Comparison of ENCODE assay signal across 16 cellular contexts in genomic region chr5:34622046-34622435, GRCh38. TPM values are rescaled to one million over a fixed set of nuclear protein-coding genes. Genes with fewer than 3 reads are reported as not detected.
DNase-seq lines count a peak whose midpoint lies in the region; ATAC-seq and TF ChIP-seq lines count a peak whose summit lies in the region.
"Had no signal": no experiment of that assay in that cellular context is flagged by ENCODE, and none has a peak within 500 bp of the region (broad histone marks: within the 10 kb centered on the region; RNA-seq: fewer than 3 reads in every experiment).

No MANE protein-coding gene starts in this region.

- WGBS in esophagus squamous epithelium, 2 donors: 10 to 17% methylated on average over 1 of the region's 1 CpG
- 61 to 74% methylated on average over 1 of the region's 1 CpG for WGBS in body of pancreas, 2 donors

- TF ChIP-seq POLR2A in esophagus squamous epithelium (IDR thresholded peaks at IDR 0.05) (no peak), gastrocnemius medialis (IDR thresholded peaks at IDR 0.05) (no peak), body of pancreas (IDR thresholded peaks at IDR 0.05) (no peak)

- ATAC-seq in gastrocnemius medialis: no peak
- ATAC-seq in body of pancreas: no peak

- H3K9me3 ChIP-seq in esophagus squamous epithelium: no peaks in the 10 kb centered on the region
- no peaks in the 10 kb centered on the region for H3K9me3 ChIP-seq in parathyroid adenoma (ENCODE audit: control insufficient read depth, low read length)
- no peaks in the 10 kb centered on the region for H3K9me3 ChIP-seq in gastrocnemius medialis
- no peaks in the 10 kb centered on the region for H3K9me3 ChIP-seq in body of pancreas
- H3K9me3 ChIP-seq in CD4-positive, alpha-beta memory T cell (ENCODE audit: control insufficient read depth in 1 of 2, low read length in 2 of 2): no peaks in the 10 kb centered on the region
- H3K9me3 ChIP-seq in A673 (ENCODE audit: low read depth, low read length, poor library complexity, severe bottlenecking): no peaks in the 10 kb centered on the region

- H3K4me1 ChIP-seq in esophagus squamous epithelium: peaks cover 0 to 11% (median 0%) of the 10 kb centered on the region in 3 donors
- no peaks in the 10 kb centered on the region for H3K4me1 ChIP-seq in parathyroid adenoma
- H3K4me1 ChIP-seq in gastrocnemius medialis: no peaks in the 10 kb centered on the region
- peaks cover 3% of the 10 kb centered on the region for H3K4me1 ChIP-seq in body of pancreas
- no peaks in the 10 kb centered on the region for H3K4me1 ChIP-seq in CD4-positive, alpha-beta memory T cell (ENCODE audit: insufficient read depth, low read length)
- H3K4me1 ChIP-seq in A673 (ENCODE audit: insufficient read depth, low read length, poor library complexity, severe bottlenecking): no peaks in the 10 kb centered on the region

- H3K4me3 ChIP-seq in esophagus squamous epithelium: no peak overlapping the region
- H3K4me3 ChIP-seq in parathyroid adenoma (ENCODE audit: low read depth, low read length): no peak overlapping the region
- H3K4me3 ChIP-seq in gastrocnemius medialis: no peak overlapping the region
- no peak overlapping the region for H3K4me3 ChIP-seq in body of pancreas
- no peak overlapping the region for H3K4me3 ChIP-seq in CD4-positive, alpha-beta memory T cell (ENCODE audit: low read length in 2 of 2)
- no peak overlapping the region for H3K4me3 ChIP-seq in A673 (ENCODE audit: low read depth, low read length, poor library complexity, severe bottlenecking)

- in situ Hi-C loops in gastrocnemius medialis (cut with MboI; ENCODE audit: low sequenced_read_pairs in 4 of 4): no loop called here

- POLR2A ChIA-PET in CD4-positive, alpha-beta memory T cell (lab: Charles Lee; ENCODE audit: partially characterized antibody): no interaction called here
- POLR2A ChIA-PET in A673 (lab: Charles Lee; ENCODE audit: low non-redundant PET): no interaction called here

- H3K9ac ChIP-seq in parathyroid adenoma: no peak overlapping the region

- H3K27ac ChIP-seq in esophagus squamous epithelium: peak overlapping the region in 3 of 4 donors; percentile 25 to 43 (median 35)
- peak overlapping the region; percentile 22 for H3K27ac ChIP-seq in parathyroid adenoma
- no peak overlapping the region for H3K27ac ChIP-seq in gastrocnemius medialis
- H3K27ac ChIP-seq in body of pancreas: no peak overlapping the region
- no peak overlapping the region for H3K27ac ChIP-seq in CD4-positive, alpha-beta memory T cell (ENCODE audit: low read depth, low read length)
- no peak overlapping the region for H3K27ac ChIP-seq in A673 (ENCODE audit: low read depth, low read length, poor library complexity, severe bottlenecking)
- H3K27ac ChIP-seq: C4-2B had no signal

- intact Hi-C loops in esophagus squamous epithelium (cut with DNase I): no loop called here
- intact Hi-C loops in gastrocnemius medialis (cut with DNase I; ENCODE audit: low total_unique reads): no loop called here
- intact Hi-C loops in body of pancreas (cut with DNase I): no loop called here
- intact Hi-C loops in CD4-positive, alpha-beta memory T cell (cut with micrococcal nuclease): no loop called here
- intact Hi-C loops in A673 (cut with micrococcal nuclease; ENCODE audit: unreplicated experiment): loop anchor here (1.0 kb wide), 1 partner anchor 47 kb away; no protein-coding TSS in a partner anchor

- H3K27ac Mint-ChIP-seq in activated naive CD8-positive, alpha-beta T cell: peak overlapping the region; percentile 23
- H3K27ac Mint-ChIP-seq in CD4-positive, alpha-beta memory T cell: no peak overlapping the region
- H3K27ac Mint-ChIP-seq: activated CD4-positive, alpha-beta T cell treated with anti-CD3 and anti-CD28 coated beads for 36 hours; naive B cell had no signal

- no TSS peak for BruUV-seq in A673 (replicated peaks; lab: Mats Ljungman, UMichigan)

- no peaks in the 10 kb centered on the region for H3K9me3 Mint-ChIP-seq in activated naive CD8-positive, alpha-beta T cell (ENCODE audit: low read depth)
- H3K9me3 Mint-ChIP-seq in CD4-positive, alpha-beta memory T cell: no peaks in the 10 kb centered on the region

- no peaks in the 10 kb centered on the region for H3K36me3 Mint-ChIP-seq in activated naive CD8-positive, alpha-beta T cell
- no peaks in the 10 kb centered on the region for H3K36me3 Mint-ChIP-seq in CD4-positive, alpha-beta memory T cell
- H3K36me3 Mint-ChIP-seq: naive B cell had no signal

- DNase-seq in EH (ENCODE audit: low read depth) (peak; percentile 74), esophagus squamous epithelium (lab: John Stamatoyannopoulos, UW) (no peak), gastrocnemius medialis (no peak), body of pancreas (no peak), A673 (ENCODE audit: low spot score) (no peak)
- DNase-seq in CD4-positive, alpha-beta memory T cell: no peak
- DNase-seq: activated CD4-positive, alpha-beta T cell treated with anti-CD3 and anti-CD28 coated beads for 36 hours; DMS53; Kasumi-1; naive B cell; NCI-H146; NCI-H345; SIG-M5 had no signal

- peak overlapping the region; percentile 47 for H2AFZ ChIP-seq in parathyroid adenoma

- peaks cover 2% of the 10 kb centered on the region for H3K4me1 Mint-ChIP-seq in activated naive CD8-positive, alpha-beta T cell (ENCODE audit: low read depth)
- no peaks in the 10 kb centered on the region for H3K4me1 Mint-ChIP-seq in CD4-positive, alpha-beta memory T cell
- H3K4me1 Mint-ChIP-seq: naive B cell had no signal

- H3K36me3 ChIP-seq in esophagus squamous epithelium (no peaks in the 10 kb centered on the region), parathyroid adenoma (ENCODE audit: control insufficient read depth, insufficient read depth, low read length) (no peaks in the 10 kb centered on the region), gastrocnemius medialis (no peaks in the 10 kb centered on the region), body of pancreas (replicated peaks in 1 of 2; ENCODE audit: insufficient read depth in 1 of 2, low read depth in 2 of 2) (no peaks in the 10 kb centered on the region), A673 (ENCODE audit: insufficient read depth, low read length, poor library complexity, severe bottlenecking) (no peaks in the 10 kb centered on the region)
- H3K36me3 ChIP-seq in CD4-positive, alpha-beta memory T cell (ENCODE audit: insufficient read depth, low read length): no peaks in the 10 kb centered on the region

- H3K4me2 ChIP-seq in parathyroid adenoma (ENCODE audit: low read length): no peak overlapping the region

- no peak overlapping the region for H3K4me3 Mint-ChIP-seq in activated naive CD8-positive, alpha-beta T cell
- no peak overlapping the region for H3K4me3 Mint-ChIP-seq in CD4-positive, alpha-beta memory T cell
- H3K4me3 Mint-ChIP-seq: activated CD4-positive, alpha-beta T cell treated with anti-CD3 and anti-CD28 coated beads for 36 hours had no signal

- peaks cover 12% of the 10 kb centered on the region for H3K27me3 Mint-ChIP-seq in activated naive CD8-positive, alpha-beta T cell
- peaks cover 0 to 12% of the 10 kb centered on the region in 2 donors for H3K27me3 Mint-ChIP-seq in CD4-positive, alpha-beta memory T cell

- TF ChIP-seq CTCF in esophagus squamous epithelium (IDR thresholded peaks at IDR 0.05) (no peak), parathyroid adenoma (IDR thresholded peaks at IDR 0.05) (no peak), gastrocnemius medialis (IDR thresholded peaks at IDR 0.05 in 4 of 5, conservative IDR thresholded peaks at IDR 0.05 in 1 of 5) (no peak), body of pancreas (IDR thresholded peaks at IDR 0.05) (no peak), A673 (conservative IDR thresholded peaks at IDR 0.05; ENCODE audit: low read depth, low read length) (no peak)

- no peaks in the 10 kb centered on the region for H3K79me2 ChIP-seq in parathyroid adenoma

- H3K27me3 ChIP-seq in esophagus squamous epithelium (no peaks in the 10 kb centered on the region), parathyroid adenoma (ENCODE audit: control insufficient read depth, insufficient read depth, low read length) (no peaks in the 10 kb centered on the region), gastrocnemius medialis (no peaks in the 10 kb centered on the region), body of pancreas (no peaks in the 10 kb centered on the region), A673 (replicated peaks; ENCODE audit: insufficient read depth, low read depth, low read length, poor library complexity) (no peaks in the 10 kb centered on the region)
- H3K27me3 ChIP-seq in CD4-positive, alpha-beta memory T cell (ENCODE audit: insufficient read depth, low read length): no peaks in the 10 kb centered on the region

- CTCF ChIA-PET in CD4-positive, alpha-beta memory T cell (lab: Charles Lee; ENCODE audit: partially characterized antibody): interaction anchor here (1.2 kb wide), 1 partner anchor 10 kb away, joined by 3 read pairs; no protein-coding TSS in a partner anchor
- CTCF ChIA-PET in A673 (lab: Charles Lee): no interaction called here

RNA-seq across cellular contexts. Expression of gene RAI14, which starts 34.1 kb away (rescaled TPM):
- 10 to 100 TPM in 1 of 4 donors, 1 to 10 TPM in 3; 5.2 to 18.7 (median 9.0) TPM for total RNA-seq in esophagus squamous epithelium
- total RNA-seq in gastrocnemius medialis: 1 to 10 TPM; 1.1 to 3.6 (median 1.7) TPM
- total RNA-seq in body of pancreas: 10 to 100 TPM; 25.7 to 27.5 TPM
- total RNA-seq in CD4-positive, alpha-beta memory T cell: 1 to 10 TPM; 1.9 to 2.6 TPM
- 1 to 10 TPM in 1 of 2 donors, under 1 TPM in 1; 0.15 to 2.4 TPM for polyA plus RNA-seq in CD4-positive, alpha-beta memory T cell
- total RNA-seq in A673 (2021): 23.6 and 40.0 TPM in 2 replicates

Comparison
In these comparisons a context has a peak if more than half of its experiments do, and no peak if none do; other contexts are left out.
1. H3K27ac ChIP-seq: peak in esophagus squamous epithelium (3 of 4) and parathyroid adenoma (single experiment); none in gastrocnemius medialis (0 of 4), body of pancreas (0 of 4), CD4-positive, alpha-beta memory T cell (single experiment) and A673 (single experiment).